8 cellular contexts compared by ENCODE assay signal in the genomic region with DNA sequence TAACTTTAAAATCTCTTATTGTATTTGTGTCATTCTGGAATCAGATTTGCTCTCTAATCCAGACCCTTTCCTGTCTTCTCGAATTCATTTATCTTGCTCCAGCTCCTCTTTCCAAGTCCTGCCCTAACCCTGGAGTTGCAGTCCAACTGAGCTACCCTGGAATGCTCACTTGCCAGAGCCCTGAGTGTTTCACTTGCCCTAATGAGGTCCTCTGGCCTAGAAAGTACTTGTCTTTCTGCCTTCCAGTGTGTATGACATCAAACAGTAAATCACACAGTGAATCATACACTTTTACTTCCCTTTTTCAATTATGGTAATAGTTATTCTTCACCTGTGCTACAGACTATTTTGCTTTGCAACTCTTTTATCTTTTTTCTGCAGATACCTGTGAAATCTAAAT.
DNase-seq lines count a peak whose midpoint lies in the region; ATAC-seq and TF ChIP-seq lines count a peak whose summit lies in the region.

No MANE protein-coding gene starts in this region.

- H3K4me1 ChIP-seq in heart left ventricle: peaks cover 0 to 40% (median 18%) of the 10 kb centered on the region in 12 donors

- DNase-seq in A172 (ENCODE audit: low spot score) (peak; percentile 85), RPMI8226 (peak; percentile 48), heart left ventricle (peak in 1 of 5 donors; percentile 29), NCI-H1048 (lab: John Stamatoyannopoulos, UW) (no peak), 8988T (no peak)
- DNase-seq in stimulated activated CD8-positive, alpha-beta memory T cell treated with anti-CD3 and anti-CD28 coated beads, Interleukin-4, amount 100 ng/mL, for 48 hours: no peak

- ATAC-seq in GM18867 (IDR thresholded peaks at IDR 0.05; ENCODE audit: unreplicated experiment) (peak; percentile 98), HG02970 (IDR thresholded peaks at IDR 0.05; ENCODE audit: low FRiP score, unreplicated experiment) (peak; percentile 98), heart left ventricle (peak; percentile 77 to 88 (median 84))

- TF ChIP-seq CTCF in heart left ventricle (IDR thresholded peaks at IDR 0.05): no peak

- H3K9me3 ChIP-seq in heart left ventricle: no peaks in the 10 kb centered on the region

- WGBS in heart left ventricle, 4 donors: 5 to 11% (median 10%) methylated on average over 1 of the region's 1 CpG

- no peaks in the 10 kb centered on the region for H3K27me3 ChIP-seq in heart left ventricle

- H3K27ac ChIP-seq in heart left ventricle: peak overlapping the region in 9 of 12 donors; percentile 2 to 58 (median 37)

- intact Hi-C loops in heart left ventricle (cut with DNase I): no loop called here

- no peak for TF ChIP-seq POLR2A in heart left ventricle (IDR thresholded peaks at IDR 0.05)

- H3K36me3 ChIP-seq in heart left ventricle: no peaks in the 10 kb centered on the region

- H3K4me3 ChIP-seq in heart left ventricle: no peak overlapping the region

Comparison
In these comparisons a context has a peak if more than half of its experiments do, and no peak if none do; other contexts are left out.
1. DNase-seq: peak in A172 (single experiment) and RPMI8226 (single experiment); none in NCI-H1048 (single experiment), stimulated activated CD8-positive, alpha-beta memory T cell treated with anti-CD3 and anti-CD28 coated beads, Interleukin-4, amount 100 ng/mL, for 48 hours (single experiment) and 8988T (single experiment).
2. Peak in every context shown above with its lines, with median percentiles within 50 percentile points of each other: ATAC-seq.